ENCODE assay signal across 11 cellular contexts in genomic region chr19:44694184-44694579, GRCh38. TPM values are rescaled to one million over a fixed set of nuclear protein-coding genes. Genes with fewer than 3 reads are reported as not detected.
DNase-seq lines count a peak whose midpoint lies in the region; ATAC-seq, FAIRE-seq and TF ChIP-seq lines count a peak whose summit lies in the region.
"Had no signal": no experiment of that assay in that cellular context is flagged by ENCODE, and none has a peak within 500 bp of the region (broad histone marks: within the 10 kb centered on the region; RNA-seq: fewer than 3 reads in every experiment).

No MANE protein-coding gene starts in this region.

- H3K27me3 ChIP-seq in GM23338 (ENCODE audit: insufficient read depth) = no peaks in the 10 kb centered on the region
- no peaks in the 10 kb centered on the region for H3K27me3 ChIP-seq in keratinocyte (ENCODE audit: control insufficient read depth, extremely low read depth, insufficient read depth, low read length)
- H3K27me3 ChIP-seq: adrenal gland had no signal

- no peaks in the 10 kb centered on the region for H3K9me3 ChIP-seq in keratinocyte (ENCODE audit: control insufficient read depth, low read depth, low read length)
- H3K9me3 ChIP-seq: adrenal gland had no signal

- no peak overlapping the region for H3K27ac Mint-ChIP-seq in GM23338
- H3K27ac Mint-ChIP-seq in activated CD4-positive, alpha-beta memory T cell treated with anti-CD3 and anti-CD28 coated beads, Interleukin-2, amount 10 ng/mL, durations not matched to agents 7 days and 5 days = no peak overlapping the region

- DNase-seq in AG04449 (ENCODE audit: low read depth, low spot score) (no peak), GM23338 (ENCODE audit: low spot score) (peak; percentile 53), keratinocyte (ENCODE audit: low read depth, low spot score) (no peak), NCI-H2107 treated with DMSO at 0.1 percent for 48 hours (lab: John Stamatoyannopoulos, UW; ENCODE audit: unreplicated experiment) (no peak), T1000 (lab: John Stamatoyannopoulos, UW) (no peak), NOMO-1 treated with dmso at 0.1 percent for 144 hours (lab: John Stamatoyannopoulos, UW; ENCODE audit: unreplicated experiment) (no peak)
- peak; percentile 45 for DNase-seq in activated CD4-positive, alpha-beta memory T cell treated with anti-CD3 and anti-CD28 coated beads, Interleukin-2, amount 10 ng/mL, durations not matched to agents 7 days and 5 days
- DNase-seq: adrenal gland, EL had no signal

- H3K4me3 ChIP-seq in AG04449 (ENCODE audit: low read depth, low read length) (no peak overlapping the region), GM23338 (no peak overlapping the region), keratinocyte (ENCODE audit: control insufficient read depth in 2 of 3, extremely low read depth in 1 of 3, insufficient read depth in 2 of 3, low read depth in 1 of 3, low read length in 3 of 3) (no peak overlapping the region)
- H3K4me3 ChIP-seq: adrenal gland had no signal

- no peaks in the 10 kb centered on the region for H3K9me2 ChIP-seq in GM23338 (ENCODE audit: insufficient read depth)

- H3K4me3 Mint-ChIP-seq in GM23338 = no peak overlapping the region
- no peak overlapping the region for H3K4me3 Mint-ChIP-seq in activated CD4-positive, alpha-beta memory T cell treated with anti-CD3 and anti-CD28 coated beads, Interleukin-2, amount 10 ng/mL, durations not matched to agents 7 days and 5 days

- H3K9ac ChIP-seq in keratinocyte (ENCODE audit: control insufficient read depth, extremely low read depth, insufficient read depth, low read length) = no peak overlapping the region

- H3K79me2 ChIP-seq in GM23338 (replicated peaks; ENCODE audit: insufficient read depth) = no peaks in the 10 kb centered on the region
- H3K79me2 ChIP-seq in keratinocyte (ENCODE audit: control insufficient read depth, insufficient read depth, low read length) = no peaks in the 10 kb centered on the region

- no peaks in the 10 kb centered on the region for H3K9me1 ChIP-seq in keratinocyte (ENCODE audit: control insufficient read depth, extremely low read depth, insufficient read depth, low read length)

- H3K36me3 ChIP-seq in GM23338 (ENCODE audit: insufficient read depth) (no peaks in the 10 kb centered on the region), keratinocyte (ENCODE audit: control insufficient read depth in 2 of 2, extremely low read depth in 1 of 2, insufficient read depth in 2 of 2, low read length in 2 of 2) (no peaks in the 10 kb centered on the region)
- H3K36me3 ChIP-seq: adrenal gland had no signal

- H3F3A ChIP-seq in GM23338 (replicated peaks; ENCODE audit: low read depth) = no peaks in the 10 kb centered on the region

- no peak overlapping the region for H3K4me2 ChIP-seq in GM23338
- no peak overlapping the region for H3K4me2 ChIP-seq in keratinocyte (ENCODE audit: control insufficient read depth, extremely low read depth, insufficient read depth, low read depth, low read length)

- ATAC-seq in GM23338 = peak; percentile 11; the same call in 2 of the 3 replicates
- ATAC-seq in HG03460 (IDR thresholded peaks at IDR 0.05; ENCODE audit: unreplicated experiment) = no peak

- dilution Hi-C loops in keratinocyte (cut with MboI; ENCODE audit: extremely low pct_ligation_motif_present, low sequenced_read_pairs) = no loop called here

- no peak for FAIRE-seq in keratinocyte (lab: Jason Lieb, UNC)

- H3K4me1 ChIP-seq in GM23338 (ENCODE audit: insufficient read depth) (peaks cover 6% of the 10 kb centered on the region; the same call in 1 of the 2 replicates), keratinocyte (ENCODE audit: control insufficient read depth, extremely low read depth, insufficient read depth, low read length) (peaks cover 25% of the 10 kb centered on the region)

- peaks cover 15% of the 10 kb centered on the region for H3K27me3 Mint-ChIP-seq in GM23338 (ENCODE audit: insufficient read depth, low read depth, poor library complexity)
- peaks cover 11% of the 10 kb centered on the region for H3K27me3 Mint-ChIP-seq in activated CD4-positive, alpha-beta memory T cell treated with anti-CD3 and anti-CD28 coated beads, Interleukin-2, amount 10 ng/mL, durations not matched to agents 7 days and 5 days

- H3K4me1 Mint-ChIP-seq in GM23338 = peaks cover 29% of the 10 kb centered on the region; the same call in 2 of the 3 replicates
- H3K4me1 Mint-ChIP-seq in activated CD4-positive, alpha-beta memory T cell treated with anti-CD3 and anti-CD28 coated beads, Interleukin-2, amount 10 ng/mL, durations not matched to agents 7 days and 5 days = peaks cover 31% of the 10 kb centered on the region

- POLR2A ChIA-PET in AG04449 (lab: Yijun Ruan, JAX) = no interaction called here
- POLR2A ChIA-PET in activated CD4-positive, alpha-beta memory T cell treated with anti-CD3 and anti-CD28 coated beads, Interleukin-2, amount 10 ng/mL, durations not matched to agents 7 days and 5 days (lab: Charles Lee) = no interaction called here

- H3K27ac ChIP-seq in GM23338 (ENCODE audit: low read depth) = no peak overlapping the region
- no peak overlapping the region for H3K27ac ChIP-seq in keratinocyte (ENCODE audit: control insufficient read depth, insufficient read depth, low read length)

- no peak overlapping the region for H2AFZ ChIP-seq in GM23338
- H2AFZ ChIP-seq in keratinocyte (ENCODE audit: control insufficient read depth, low read length) = no peak overlapping the region

- H3K36me3 Mint-ChIP-seq in GM23338 (ENCODE audit: low read depth) = no peaks in the 10 kb centered on the region
- H3K36me3 Mint-ChIP-seq in activated CD4-positive, alpha-beta memory T cell treated with anti-CD3 and anti-CD28 coated beads, Interleukin-2, amount 10 ng/mL, durations not matched to agents 7 days and 5 days (ENCODE audit: low read depth) = no peaks in the 10 kb centered on the region

- H3K9me3 Mint-ChIP-seq in GM23338 = no peaks in the 10 kb centered on the region
- no peaks in the 10 kb centered on the region for H3K9me3 Mint-ChIP-seq in activated CD4-positive, alpha-beta memory T cell treated with anti-CD3 and anti-CD28 coated beads, Interleukin-2, amount 10 ng/mL, durations not matched to agents 7 days and 5 days

- H4K20me1 ChIP-seq in GM23338 (replicated peaks; ENCODE audit: insufficient read depth) (no peaks in the 10 kb centered on the region), keratinocyte (ENCODE audit: control insufficient read depth, extremely low read depth, insufficient read depth, low read length) (no peaks in the 10 kb centered on the region)

- TF ChIP-seq CTCF in AG04449 (IDR thresholded peaks at IDR 0.05; ENCODE audit: insufficient read depth, low read length, missing control alignments) = peak; percentile 22
- TF ChIP-seq CTCF in GM23338 (conservative IDR thresholded peaks at IDR 0.05; ENCODE audit: low read depth in 2 of 2) = peak; percentile 61 to 63
- TF ChIP-seq CTCF in keratinocyte (optimal IDR thresholded peaks at IDR 0.05 in 1 of 3, IDR thresholded peaks at IDR 0.05 in 1 of 3, conservative IDR thresholded peaks at IDR 0.05 in 1 of 3; ENCODE audit: extremely low read depth in 1 of 3, insufficient read depth in 2 of 3, low read length in 3 of 3) = peak; percentile 22 to 42 (median 40)

- CTCF ChIA-PET in AG04449 (lab: Yijun Ruan, JAX) = interaction anchor here (0.6 to 7.7 kb wide), 6 partner anchors 26 to 123 kb away, joined by 3 to 128 read pairs (median 4); no protein-coding TSS in a partner anchor
- CTCF ChIA-PET in activated CD4-positive, alpha-beta memory T cell treated with anti-CD3 and anti-CD28 coated beads, Interleukin-2, amount 10 ng/mL, durations not matched to agents 7 days and 5 days (lab: Charles Lee) = interaction anchor here (0.8 to 9.1 kb wide), 5 partner anchors 30 to 123 kb away, joined by 3 to 87 read pairs (median 3); no protein-coding TSS in a partner anchor

RNA-seq across cellular contexts. Expression of gene CEACAM16, which starts 4.8 kb away (rescaled TPM):
- total RNA-seq in GM23338 (2014; rRNA removed; shearing (Covaris generic)) = not detected in 2 replicates
- polyA plus RNA-seq in GM23338 (2016; fragmentation: Nextera tagmentation; extraction: Ambion mirVana) = not detected in 2 replicates
- total RNA-seq in activated CD4-positive, alpha-beta memory T cell treated with anti-CD3 and anti-CD28 coated beads, Interleukin-2, amount 10 ng/mL, durations not matched to agents 7 days and 5 days = not detected
- polyA plus RNA-seq in keratinocyte = not detected in 3 replicates
- polyA plus RNA-seq in keratinocyte (2011; ENCODE audit: low read depth) = not detected
- not detected in 2 replicates for polyA plus RNA-seq in keratinocyte (2011; cell fraction: cytosol; rRNA removed)
- not detected in 2 replicates for polyA plus RNA-seq in keratinocyte (2011; cell fraction: nucleus; rRNA removed)
- polyA plus RNA-seq in keratinocyte (2012; ENCODE audit: low replicate concordance) = not detected in 2 replicates
- not detected in 3 replicates for polyA minus RNA-seq in keratinocyte
- polyA minus RNA-seq in keratinocyte (2011; cell fraction: cytosol; rRNA and poly(A)+ RNA removed) = not detected
- not detected in 2 replicates for polyA minus RNA-seq in keratinocyte (2011; cell fraction: nucleus; rRNA and poly(A)+ RNA removed)
- total RNA-seq: NCI-H460 had no signal

RNA-seq across cellular contexts. Expression of gene CEACAM19, which starts 22.9 kb away (rescaled TPM):
- total RNA-seq in GM23338 (2014; rRNA removed; shearing (Covaris generic)) = 0.16 and 0.38 TPM in 2 replicates
- 0.56 and 0.76 TPM in 2 replicates for polyA plus RNA-seq in GM23338 (2016; fragmentation: Nextera tagmentation; extraction: Ambion mirVana)
- under 1 TPM in 1 of 2 experiments, not detected in 1; 0.30 TPM for total RNA-seq in activated CD4-positive, alpha-beta memory T cell treated with anti-CD3 and anti-CD28 coated beads, Interleukin-2, amount 10 ng/mL, durations not matched to agents 7 days and 5 days
- polyA plus RNA-seq in keratinocyte = 2.4 to 7.1 TPM (median 3.7 TPM) in 3 replicates
- polyA plus RNA-seq in keratinocyte (2011; ENCODE audit: low read depth) = 3.3 TPM
- polyA plus RNA-seq in keratinocyte (2011; cell fraction: cytosol; rRNA removed) = 1.5 and 1.9 TPM in 2 replicates
- 20.3 and 29.8 TPM in 2 replicates for polyA plus RNA-seq in keratinocyte (2011; cell fraction: nucleus; rRNA removed)
- polyA plus RNA-seq in keratinocyte (2012; ENCODE audit: low replicate concordance) = 4.0 and 11.3 TPM in 2 replicates
- polyA minus RNA-seq in keratinocyte = 1.6 to 7.3 TPM (median 4.8 TPM) in 3 replicates
- 0.96 TPM for polyA minus RNA-seq in keratinocyte (2011; cell fraction: cytosol; rRNA and poly(A)+ RNA removed)
- 6.9 and 9.2 TPM in 2 replicates for polyA minus RNA-seq in keratinocyte (2011; cell fraction: nucleus; rRNA and poly(A)+ RNA removed)

RNA-seq across cellular contexts. Expression of gene PVR, which starts 50.5 kb away (rescaled TPM):
- total RNA-seq in GM23338 (2014; rRNA removed; shearing (Covaris generic)) = 15.0 and 19.0 TPM in 2 replicates
- polyA plus RNA-seq in GM23338 (2016; fragmentation: Nextera tagmentation; extraction: Ambion mirVana) (3.6 and 4.8 TPM in 2 replicates), keratinocyte (48.1 to 80.4 TPM (median 65.6 TPM) in 3 replicates)
- total RNA-seq in activated CD4-positive, alpha-beta memory T cell treated with anti-CD3 and anti-CD28 coated beads, Interleukin-2, amount 10 ng/mL, durations not matched to agents 7 days and 5 days = 1 to 10 TPM; 1.7 to 2.1 TPM
- 18.3 TPM for polyA plus RNA-seq in keratinocyte (2011; ENCODE audit: low read depth)
- polyA plus RNA-seq in keratinocyte (2011; cell fraction: cytosol; rRNA removed) = 41.1 and 42.5 TPM in 2 replicates
- 162 and 176 TPM in 2 replicates for polyA plus RNA-seq in keratinocyte (2011; cell fraction: nucleus; rRNA removed)
- polyA plus RNA-seq in keratinocyte (2012; ENCODE audit: low replicate concordance) = 37.2 and 57.2 TPM in 2 replicates
- polyA minus RNA-seq in keratinocyte = 76.2 to 101 TPM (median 83.2 TPM) in 3 replicates
- polyA minus RNA-seq in keratinocyte (2011; cell fraction: cytosol; rRNA and poly(A)+ RNA removed) = 57.6 TPM
- polyA minus RNA-seq in keratinocyte (2011; cell fraction: nucleus; rRNA and poly(A)+ RNA removed) = 147 and 148 TPM in 2 replicates

RNA-seq across cellular contexts. Expression of gene BCL3, which starts 54.3 kb away (rescaled TPM):
- 0.62 and 1.4 TPM in 2 replicates for total RNA-seq in GM23338 (2014; rRNA removed; shearing (Covaris generic))
- polyA plus RNA-seq in GM23338 (2016; fragmentation: Nextera tagmentation; extraction: Ambion mirVana) = 3.3 and 4.1 TPM in 2 replicates
- total RNA-seq in activated CD4-positive, alpha-beta memory T cell treated with anti-CD3 and anti-CD28 coated beads, Interleukin-2, amount 10 ng/mL, durations not matched to agents 7 days and 5 days = 10 to 100 TPM; 63.4 to 66.6 TPM
- polyA plus RNA-seq in keratinocyte = 1.1 to 1.8 TPM (median 1.5 TPM) in 3 replicates
- polyA plus RNA-seq in keratinocyte (2011; ENCODE audit: low read depth) = 2.2 TPM
- 0.72 and 2.2 TPM in 2 replicates for polyA plus RNA-seq in keratinocyte (2011; cell fraction: cytosol; rRNA removed)
- 7.1 and 8.3 TPM in 2 replicates for polyA plus RNA-seq in keratinocyte (2011; cell fraction: nucleus; rRNA removed)
- polyA plus RNA-seq in keratinocyte (2012; ENCODE audit: low replicate concordance) = 5.9 and 6.4 TPM in 2 replicates
- polyA minus RNA-seq in keratinocyte = 1.1 to 5.8 TPM (median 3.1 TPM) in 3 replicates
- polyA minus RNA-seq in keratinocyte (2011; cell fraction: cytosol; rRNA and poly(A)+ RNA removed) = 12.5 TPM
- 4.1 and 5.1 TPM in 2 replicates for polyA minus RNA-seq in keratinocyte (2011; cell fraction: nucleus; rRNA and poly(A)+ RNA removed)

Comparison
In these comparisons a context has a peak if more than half of its experiments do, and no peak if none do; other contexts are left out.
1. DNase-seq: peak in GM23338 (single experiment) and activated CD4-positive, alpha-beta memory T cell treated with anti-CD3 and anti-CD28 coated beads, Interleukin-2, amount 10 ng/mL, durations not matched to agents 7 days and 5 days (single experiment); none in AG04449 (single experiment), keratinocyte (single experiment), NCI-H2107 treated with DMSO at 0.1 percent for 48 hours (single experiment), T1000 (single experiment) and NOMO-1 treated with dmso at 0.1 percent for 144 hours (single experiment).
2. Peak in every context shown above with its lines, with median percentiles within 50 percentile points of each other: CTCF ChIP-seq.